ENCODE assay signal across 21 cellular contexts in genomic region chr21:31667639-31668038, GRCh38. TPM values are rescaled to one million over a fixed set of nuclear protein-coding genes. Genes with fewer than 3 reads are reported as not detected.
DNase-seq lines count a peak whose midpoint lies in the region; ATAC-seq, FAIRE-seq and TF ChIP-seq lines count a peak whose summit lies in the region.
"Had no signal": no experiment of that assay in that cellular context is flagged by ENCODE, and none has a peak within 500 bp of the region (broad histone marks: within the 10 kb centered on the region; RNA-seq: fewer than 3 reads in every experiment).

No MANE protein-coding gene starts in this region.

- POLR2A ChIA-PET in HepG2 (lab: Yijun Ruan, JAX) = no interaction called here

- no peaks in the 10 kb centered on the region; a peak in 1 of 5 replicates for H3K27me3 ChIP-seq in HepG2 (ENCODE audit: control insufficient read depth in 1 of 2, insufficient read depth in 2 of 2, low read length in 2 of 2)
- no peaks in the 10 kb centered on the region for H3K27me3 ChIP-seq in right lobe of liver
- H3K27me3 ChIP-seq: colonic mucosa, left lung, ovary, sigmoid colon had no signal

- no peak overlapping the region for H3K9ac ChIP-seq in HepG2 (ENCODE audit: insufficient read depth, low read depth, low read length)

- no peak for TF ChIP-seq RAD21 in HepG2 (CRISPR knock-in tag; IDR thresholded peaks at IDR 0.05)

- no peak for ATAC-seq in HepG2
- ATAC-seq in right lobe of liver = no peak
- ATAC-seq in SK-N-SH treated with all-trans-retinoic acid at 6 μM for 48 hours = no peak
- ATAC-seq: left lung had no signal

- H3K4me1 ChIP-seq in HepG2 (ENCODE audit: insufficient read depth, low read length) (peaks cover 39% of the 10 kb centered on the region), right lobe of liver (peaks cover 0 to 32% (median 7%) of the 10 kb centered on the region in 4 donors)

- CTCF ChIA-PET in HepG2 (lab: Yijun Ruan, JAX; ENCODE audit: low intra/inter-chr PET ratio, low total read pairs) = no interaction called here

- TF ChIP-seq EP300 in HepG2 (IDR thresholded peaks at IDR 0.05; ENCODE audit: low read depth in 2 of 2, low read length in 2 of 2) = no peak
- no peak for TF ChIP-seq EP300 in HepG2 (CRISPR knock-in tag; IDR thresholded peaks at IDR 0.05; ENCODE audit: borderline replicate concordance)

- FAIRE-seq in HepG2 (lab: Jason Lieb, UNC) = no peak
- no peak for FAIRE-seq in GM12892 (lab: Jason Lieb, UNC)
- FAIRE-seq: astrocyte, endometrium had no signal

- TF ChIP-seq POLR2A in HepG2 (IDR thresholded peaks at IDR 0.05; ENCODE audit: insufficient read depth in 1 of 2, low read depth in 2 of 2, low read length in 2 of 2) (no peak), right lobe of liver (IDR thresholded peaks at IDR 0.05) (no peak), GM12892 (IDR thresholded peaks at IDR 0.05; ENCODE audit: low read depth, low read length) (no peak)

- H3K36me3 ChIP-seq in HepG2 (replicated peaks in 1 of 2; ENCODE audit: control insufficient read depth in 1 of 2, insufficient read depth in 2 of 2, low read length in 2 of 2) = peaks cover 11 to 54% of the 10 kb centered on the region in 2 experiments
- peaks cover 5 to 69% (median 31%) of the 10 kb centered on the region in 4 donors for H3K36me3 ChIP-seq in right lobe of liver
- H3K36me3 ChIP-seq: ovary had no signal

- intact Hi-C loops in HepG2 (cut with micrococcal nuclease; ENCODE audit: unreplicated experiment) (loop anchor here (5.0 to 10.0 kb wide), 2 partner anchors 47 to 65 kb away; partner anchors contain the start of gene SCAF4), right lobe of liver (cut with DNase I) (loop anchor here in 1 of 2 donors (10.0 kb wide), 1 partner anchor 57 kb away; no protein-coding TSS in a partner anchor)

- H3K79me2 ChIP-seq in HepG2 (ENCODE audit: insufficient read depth, low read length) = peaks cover 26% of the 10 kb centered on the region

- H3K4me3 ChIP-seq in HepG2 (replicated peaks in 1 of 3; ENCODE audit: insufficient read depth in 1 of 3, low read depth in 2 of 3, low read length in 3 of 3) (no peak overlapping the region), right lobe of liver (no peak overlapping the region)
- H3K4me3 ChIP-seq: colonic mucosa, HAP-1, left lung, ovary, sigmoid colon had no signal

- H3K4me2 ChIP-seq in HepG2 (ENCODE audit: low read depth, low read length) = no peak overlapping the region

- BruUV-seq in HepG2 (replicated peaks; lab: Mats Ljungman, UMichigan) = no TSS peak

- TF ChIP-seq CTCF in HepG2 (CRISPR knock-in tag; IDR thresholded peaks at IDR 0.05) (no peak), right lobe of liver (IDR thresholded peaks at IDR 0.05) (no peak)

- DNase-seq in HepG2 (ENCODE audit: low spot score) = no peak
- DNase-seq in right lobe of liver = no peak
- DNase-seq in OCI-M1 (lab: John Stamatoyannopoulos, UW) = peak; percentile 38
- DNase-seq in epithelial cell of prostate (ENCODE audit: low read depth, low spot score) = peak; percentile 59
- DNase-seq in GM12892 (ENCODE audit: insufficient read length) = no peak
- DNase-seq in NCI-H1930 (lab: John Stamatoyannopoulos, UW) = no peak
- DNase-seq: activated CD4-positive, alpha-beta T cell treated with anti-CD3 and anti-CD28 coated beads for 4 hours; colonic mucosa; EL; left lung; NCI-H2029; NCI-H510A; ovary; SHP77; sigmoid colon; stimulated activated CD4-positive, alpha-beta T cell treated with anti-CD3 and anti-CD28 coated beads, Interleukin-1b, Interleukin-23, amount 100 ng/mL, for 48 hours; T1000 had no signal

- H3K27ac ChIP-seq in HepG2 (ENCODE audit: extremely low read length, insufficient read depth, low read length) (no peak overlapping the region), right lobe of liver (no peak overlapping the region), epithelial cell of prostate (peak overlapping the region; percentile 53)
- H3K27ac ChIP-seq: colonic mucosa, ovary, sigmoid colon had no signal

- H2AFZ ChIP-seq in HepG2 (ENCODE audit: low read length) = no peak overlapping the region

- peaks cover 16% of the 10 kb centered on the region for H4K20me1 ChIP-seq in HepG2 (ENCODE audit: insufficient read depth, low read length)

- in situ Hi-C loops in HepG2 (cut with HindIII; ENCODE audit: extremely low pct_ligation_motif_present, low pct_unique_long_range_greater_than_20kb) = no loop called here

- no peaks in the 10 kb centered on the region for H3K9me3 ChIP-seq in HepG2 (ENCODE audit: low read length)
- H3K9me3 ChIP-seq in right lobe of liver = no peaks in the 10 kb centered on the region
- H3K9me3 ChIP-seq: colonic mucosa, HAP-1, left lung, ovary, sigmoid colon had no signal

TF ChIP-seq in HepG2, 621 proteins besides CTCF, POLR2A, EP300 and RAD21:
- TF ChIP-seq SNRNP70 (IDR thresholded peaks at IDR 0.05; ENCODE audit: low read depth, low read length) = no peak
- peak; percentile 50; the same call in 1 of the 2 replicates for TF ChIP-seq ZNF652 (CRISPR knock-in tag; IDR thresholded peaks at IDR 0.05; ENCODE audit: borderline replicate concordance, low read depth)
TF ChIP-seq in HepG2: peak in this region for 1.

TF ChIP-seq in SK-N-SH treated with all-trans-retinoic acid at 6 μM for 48 hours, 23 proteins besides CTCF, POLR2A, EP300 and RAD21:
- TF ChIP-seq ZC3H10 (CRISPR knock-in tag; IDR thresholded peaks at IDR 0.05) (no peak), CSDC2 (CRISPR knock-in tag; IDR thresholded peaks at IDR 0.05) (no peak), ARNTL (CRISPR knock-in tag; IDR thresholded peaks at IDR 0.05; ENCODE audit: borderline replicate concordance, low read depth) (no peak), ZFP3 (CRISPR knock-in tag; IDR thresholded peaks at IDR 0.05) (no peak), CSRNP3 (CRISPR knock-in tag; IDR thresholded peaks at IDR 0.05) (no peak), PPARA (CRISPR knock-in tag; IDR thresholded peaks at IDR 0.05; ENCODE audit: borderline replicate concordance) (no peak), BACH2 (CRISPR knock-in tag; IDR thresholded peaks at IDR 0.05; ENCODE audit: borderline replicate concordance) (no peak)

RNA-seq across cellular contexts. Expression of gene SOD1, which starts 8.1 kb away (rescaled TPM):
- total RNA-seq in HepG2 (2016; rRNA removed; fragmentation: Illumina TruSeq; extraction: Trizol) (537 and 796 TPM in 2 replicates), right lobe of liver (1,000 to 10,000 TPM in 1 of 6 experiments, 100 to 1,000 TPM in 5; 398 to 1,176 (median 518) TPM)
- 111 and 115 TPM in 2 replicates for total RNA-seq in HepG2 (2016; cell fraction: cytosol; rRNA removed; fragmentation: Illumina TruSeq; extraction: Trizol; ENCODE audit: low read depth)
- 560 and 812 TPM in 2 replicates for total RNA-seq in HepG2 (2016; cell fraction: insoluble cytoplasmic fraction; rRNA removed; fragmentation: Illumina TruSeq; extraction: Trizol)
- 188 and 193 TPM in 2 replicates for total RNA-seq in HepG2 (2016; cell fraction: membrane; rRNA removed; fragmentation: Illumina TruSeq; extraction: Trizol)
- total RNA-seq in HepG2 (2016; cell fraction: nucleus; rRNA removed; fragmentation: Illumina TruSeq; extraction: Trizol) = 192 and 198 TPM in 2 replicates
- 220 and 317 TPM in 2 replicates for polyA plus RNA-seq in HepG2 (2011; rRNA removed)
- polyA plus RNA-seq in HepG2 (2011; cell fraction: cytosol; rRNA removed) = 351 and 366 TPM in 2 replicates
- polyA plus RNA-seq in HepG2 (2011; cell fraction: nucleus; rRNA removed) = 86.6 and 92.5 TPM in 2 replicates
- polyA plus RNA-seq in HepG2 (2012) = 298 and 405 TPM in 2 replicates
- polyA plus RNA-seq in HepG2 (2016; cell fraction: cytosol; fragmentation: Illumina TruSeq; extraction: Trizol; ENCODE audit: low read depth) = 103 and 124 TPM in 2 replicates
- 763 and 855 TPM in 2 replicates for polyA plus RNA-seq in HepG2 (2016; cell fraction: insoluble cytoplasmic fraction; fragmentation: Illumina TruSeq; extraction: Trizol; ENCODE audit: low read depth)
- polyA plus RNA-seq in HepG2 (2016; cell fraction: membrane; fragmentation: Illumina TruSeq; extraction: Trizol; ENCODE audit: low read depth) = 153 and 169 TPM in 2 replicates
- 306 and 314 TPM in 2 replicates for polyA plus RNA-seq in HepG2 (2016; cell fraction: nucleus; fragmentation: Illumina TruSeq; extraction: Trizol; ENCODE audit: insufficient read depth, low read depth)
- 81.8 and 102 TPM in 2 replicates for polyA minus RNA-seq in HepG2 (2011; rRNA and poly(A)+ RNA removed; ENCODE audit: low replicate concordance)
- 290 and 341 TPM in 2 replicates for polyA minus RNA-seq in HepG2 (2011; cell fraction: cytosol; rRNA and poly(A)+ RNA removed)
- 57.2 and 63.5 TPM in 2 replicates for polyA minus RNA-seq in HepG2 (2011; cell fraction: nucleus; rRNA and poly(A)+ RNA removed)
- 264 TPM for polyA plus RNA-seq in GM12892 (2012; ENCODE audit: missing spikeins)

Comparison
In these comparisons a context has a peak if more than half of its experiments do, and no peak if none do; other contexts are left out.
1. DNase-seq: peak in OCI-M1 (single experiment) and epithelial cell of prostate (single experiment); none in HepG2 (single experiment), right lobe of liver (0 of 3), GM12892 (single experiment) and NCI-H1930 (0 of 2).